Comparison of ENCODE assay signal across 9 cellular contexts in genomic region chr18:5058768-5059539, GRCh38.
DNase-seq lines count a peak whose midpoint lies in the region; ATAC-seq and TF ChIP-seq lines count a peak whose summit lies in the region.
"Had no signal": no experiment of that assay in that cellular context is flagged by ENCODE, and none has a peak within 500 bp of the region (broad histone marks: within the 10 kb centered on the region; RNA-seq: fewer than 3 reads in every experiment).

No MANE protein-coding gene starts in this region.

- H3K4me3 Mint-ChIP-seq in activated naive CD4-positive, alpha-beta T cell treated with anti-CD3 and anti-CD28 coated beads, Interleukin-2, amount 50 U/mL, for 24 hours = peak overlapping the region; percentile 62
- H3K4me3 Mint-ChIP-seq in stimulated activated effector memory CD8-positive, alpha-beta T cell treated with anti-CD3 and anti-CD28 coated beads, Interleukin-12 subunit alpha, Interleukin-12 subunit beta, amount 100 ng/mL, for 72 hours = peak overlapping the region; percentile 8

- TF ChIP-seq POLR2A in NB4 (IDR thresholded peaks at IDR 0.05; ENCODE audit: extremely low read depth, insufficient read length) = no peak

- DNase-seq in NCI-H82 (lab: John Stamatoyannopoulos, UW) (peak; percentile 16), NCI-H82 treated with DMSO at 0.1 percent for 48 hours (lab: John Stamatoyannopoulos, UW; ENCODE audit: unreplicated experiment) (no peak), NB4 (ENCODE audit: low read depth) (peak; percentile 34), GM19240 (ENCODE audit: insufficient read length, low spot score) (no peak), mesenteric fat pad (ENCODE audit: low spot score) (no peak), HUDEP-2 (lab: John Stamatoyannopoulos, UW; ENCODE audit: unreplicated experiment in 76 of 76) (no peak)
- DNase-seq in stimulated activated effector memory CD8-positive, alpha-beta T cell treated with anti-CD3 and anti-CD28 coated beads, Interleukin-12 subunit alpha, Interleukin-12 subunit beta, amount 100 ng/mL, for 72 hours (ENCODE audit: low spot score in 2 of 2) = no peak
- DNase-seq: kidney had no signal

- no peaks in the 10 kb centered on the region for H3K27me3 Mint-ChIP-seq in activated naive CD4-positive, alpha-beta T cell treated with anti-CD3 and anti-CD28 coated beads, Interleukin-2, amount 50 U/mL, for 24 hours

- no peaks in the 10 kb centered on the region for H3K9me3 Mint-ChIP-seq in activated naive CD4-positive, alpha-beta T cell treated with anti-CD3 and anti-CD28 coated beads, Interleukin-2, amount 50 U/mL, for 24 hours
- H3K9me3 Mint-ChIP-seq in stimulated activated effector memory CD8-positive, alpha-beta T cell treated with anti-CD3 and anti-CD28 coated beads, Interleukin-12 subunit alpha, Interleukin-12 subunit beta, amount 100 ng/mL, for 72 hours = no peaks in the 10 kb centered on the region

- H3K4me1 Mint-ChIP-seq in activated naive CD4-positive, alpha-beta T cell treated with anti-CD3 and anti-CD28 coated beads, Interleukin-2, amount 50 U/mL, for 24 hours = peaks cover 25% of the 10 kb centered on the region
- H3K4me1 Mint-ChIP-seq in stimulated activated effector memory CD8-positive, alpha-beta T cell treated with anti-CD3 and anti-CD28 coated beads, Interleukin-12 subunit alpha, Interleukin-12 subunit beta, amount 100 ng/mL, for 72 hours = peaks cover 17% of the 10 kb centered on the region

- H3K27ac Mint-ChIP-seq in activated naive CD4-positive, alpha-beta T cell treated with anti-CD3 and anti-CD28 coated beads, Interleukin-2, amount 50 U/mL, for 24 hours = peak overlapping the region; percentile 59
- peak overlapping the region; percentile 21 for H3K27ac Mint-ChIP-seq in stimulated activated effector memory CD8-positive, alpha-beta T cell treated with anti-CD3 and anti-CD28 coated beads, Interleukin-12 subunit alpha, Interleukin-12 subunit beta, amount 100 ng/mL, for 72 hours

- no peaks in the 10 kb centered on the region for H3K36me3 Mint-ChIP-seq in activated naive CD4-positive, alpha-beta T cell treated with anti-CD3 and anti-CD28 coated beads, Interleukin-2, amount 50 U/mL, for 24 hours
- H3K36me3 Mint-ChIP-seq in stimulated activated effector memory CD8-positive, alpha-beta T cell treated with anti-CD3 and anti-CD28 coated beads, Interleukin-12 subunit alpha, Interleukin-12 subunit beta, amount 100 ng/mL, for 72 hours = no peaks in the 10 kb centered on the region

- no peak overlapping the region for H3K4me3 ChIP-seq in NB4 (ENCODE audit: low read depth, low read length)

- peak; percentile 68 for ATAC-seq in stimulated activated effector memory CD8-positive, alpha-beta T cell treated with anti-CD3 and anti-CD28 coated beads, Interleukin-12 subunit alpha, Interleukin-12 subunit beta, amount 100 ng/mL, for 72 hours

- TF ChIP-seq CTCF in NB4 (IDR thresholded peaks at IDR 0.05; ENCODE audit: low read depth, low read length) = no peak

Comparison
In these comparisons a context has a peak if more than half of its experiments do, and no peak if none do; other contexts are left out.
1. DNase-seq: peak in NCI-H82 (single experiment) and NB4 (single experiment); none in NCI-H82 treated with DMSO at 0.1 percent for 48 hours (single experiment), stimulated activated effector memory CD8-positive, alpha-beta T cell treated with anti-CD3 and anti-CD28 coated beads, Interleukin-12 subunit alpha, Interleukin-12 subunit beta, amount 100 ng/mL, for 72 hours (0 of 2), GM19240 (single experiment), mesenteric fat pad (single experiment) and HUDEP-2 (0 of 76).